Comparison of ENCODE assay signal across 8 cellular contexts in the genomic region with DNA sequence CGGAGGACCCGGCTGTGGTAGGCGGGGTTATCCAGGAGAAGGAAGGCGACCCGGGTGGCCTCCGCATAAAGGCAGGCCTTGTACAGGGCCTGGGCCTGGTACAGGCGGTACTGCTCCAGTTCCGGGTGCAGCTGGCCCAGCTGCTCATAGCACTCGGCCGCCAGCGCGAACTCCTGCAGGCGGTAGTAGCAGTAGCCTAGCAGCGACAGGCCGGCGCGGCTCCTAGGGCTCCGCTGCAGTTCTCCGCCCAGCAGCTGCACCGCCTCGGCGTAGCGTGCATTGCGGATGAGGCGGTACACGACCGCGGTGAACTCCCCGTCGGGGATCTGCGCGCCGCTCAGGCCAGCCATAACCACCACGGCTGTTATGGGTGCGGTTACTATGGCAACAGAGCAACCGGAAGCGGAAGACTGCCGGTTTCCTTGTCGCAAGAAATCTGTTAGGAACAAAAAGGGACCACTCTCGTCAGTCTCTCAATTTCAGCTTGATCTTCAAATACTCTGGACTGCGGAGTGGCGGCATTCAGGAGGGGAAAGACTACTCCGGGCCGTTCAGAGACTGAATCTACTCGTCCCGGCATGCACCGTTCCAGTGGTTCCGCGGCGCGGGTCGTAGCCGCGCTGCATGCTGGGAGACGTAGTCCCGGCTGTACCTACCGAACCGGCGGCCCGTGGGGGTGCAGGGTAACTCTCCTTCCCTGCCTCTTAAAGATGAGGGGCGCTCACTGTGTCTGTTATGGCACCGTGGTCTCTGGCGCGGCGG.
DNase-seq lines count a peak whose midpoint lies in the region; ATAC-seq and TF ChIP-seq lines count a peak whose summit lies in the region.

No MANE protein-coding gene starts in this region.

- peak overlapping the region; percentile 87 to 100 (median 98) for H3K27ac ChIP-seq in dorsolateral prefrontal cortex
- peak overlapping the region; percentile 72 to 96 (median 95) for H3K27ac ChIP-seq in right lobe of liver

- no peaks in the 10 kb centered on the region for H3K27me3 Mint-ChIP-seq in activated CD4-positive, alpha-beta memory T cell treated with anti-CD3 and anti-CD28 coated beads for 36 hours

- H3K36me3 ChIP-seq in right lobe of liver: no peaks in the 10 kb centered on the region

- CTCF ChIA-PET in activated CD4-positive, alpha-beta memory T cell treated with anti-CD3 and anti-CD28 coated beads for 36 hours (lab: Charles Lee): interaction anchor here (1.1 to 1.5 kb wide), 2 partner anchors 13 to 52 kb away, joined by 3 to 4 read pairs; no protein-coding TSS in a partner anchor

- WGBS in right lobe of liver (ENCODE audit: insufficient coverage, low coverage, low lambda C conversion rate, missing lambda C conversion rate): 0% methylated on average over 14 of the region's 65 CpGs

- peaks cover 4% of the 10 kb centered on the region for H3K36me3 Mint-ChIP-seq in activated CD4-positive, alpha-beta memory T cell treated with anti-CD3 and anti-CD28 coated beads for 36 hours

- no peaks in the 10 kb centered on the region for H3K9me3 ChIP-seq in right lobe of liver

- peak; percentile 96 for DNase-seq in CD1c-positive myeloid dendritic cell (ENCODE audit: extremely low spot score)
- DNase-seq in NCI-H748 treated with DMSO at 0.1 percent for 48 hours (lab: John Stamatoyannopoulos, UW): peak; percentile 80
- peak; percentile 93 for DNase-seq in activated CD4-positive, alpha-beta memory T cell treated with anti-CD3 and anti-CD28 coated beads for 36 hours
- DNase-seq in dorsolateral prefrontal cortex: peak; percentile 84 to 91 (median 87)
- DNase-seq in right lobe of liver: peak; percentile 88 to 90 (median 90)
- peak; percentile 86 for DNase-seq in stimulated activated CD4-positive, alpha-beta T cell treated with anti-CD3 and anti-CD28 coated beads, Interleukin-4, amount 100 ng/mL, for 1 hour

- TF ChIP-seq CTCF in dorsolateral prefrontal cortex (IDR thresholded peaks at IDR 0.05 in 54 of 56, conservative IDR thresholded peaks at IDR 0.05 in 2 of 56; ENCODE audit: low read depth in 1 of 56, partially characterized antibody in 56 of 56) (peak in 19 of 56 donors; percentile 11 to 59 (median 22)), right lobe of liver (IDR thresholded peaks at IDR 0.05) (peak in 1 of 4 donors; percentile 3)

- TF ChIP-seq POLR2A in right lobe of liver (IDR thresholded peaks at IDR 0.05): peak; percentile 26

- intact Hi-C loops in activated CD4-positive, alpha-beta memory T cell treated with anti-CD3 and anti-CD28 coated beads for 36 hours (cut with micrococcal nuclease): loop anchor here (1.0 to 10.0 kb wide), 6 partner anchors 66 to 970 kb away; a partner anchor contains a TSS
- intact Hi-C loops in dorsolateral prefrontal cortex (cut with DNase I): loop anchor here (2.0 to 5.0 kb wide), 3 partner anchors 45 to 66 kb away; a partner anchor contains a TSS
- intact Hi-C loops in right lobe of liver (cut with DNase I): no loop called here

- H3K27me3 ChIP-seq in dorsolateral prefrontal cortex: no peaks in the 10 kb centered on the region
- no peaks in the 10 kb centered on the region for H3K27me3 ChIP-seq in right lobe of liver

- H3K4me1 ChIP-seq in right lobe of liver: no peaks in the 10 kb centered on the region

- POLR2A ChIA-PET in activated CD4-positive, alpha-beta memory T cell treated with anti-CD3 and anti-CD28 coated beads for 36 hours (lab: Charles Lee): interaction anchor here (0.8 kb wide), 2 partner anchors 11 to 161 kb away, joined by 4 to 5 read pairs; no protein-coding TSS in a partner anchor

- peak; percentile 93 for ATAC-seq in GM19438 (IDR thresholded peaks at IDR 0.05; ENCODE audit: low read depth, unreplicated experiment)
- peak; percentile 85 for ATAC-seq in HG03565 (IDR thresholded peaks at IDR 0.05; ENCODE audit: unreplicated experiment)
- ATAC-seq in right lobe of liver: peak; percentile 95 to 97 (median 96)

- H3K4me3 ChIP-seq in dorsolateral prefrontal cortex: peak overlapping the region; percentile 51 to 99 (median 86)
- peak overlapping the region; percentile 64 to 92 (median 77) for H3K4me3 ChIP-seq in right lobe of liver

- peak overlapping the region; percentile 97 for H3K4me3 Mint-ChIP-seq in activated CD4-positive, alpha-beta memory T cell treated with anti-CD3 and anti-CD28 coated beads for 36 hours

- peak overlapping the region; percentile 100 for H3K27ac Mint-ChIP-seq in activated CD4-positive, alpha-beta memory T cell treated with anti-CD3 and anti-CD28 coated beads for 36 hours

- peaks cover 8% of the 10 kb centered on the region for H3K4me1 Mint-ChIP-seq in activated CD4-positive, alpha-beta memory T cell treated with anti-CD3 and anti-CD28 coated beads for 36 hours (ENCODE audit: low read depth)

- no peaks in the 10 kb centered on the region for H3K9me3 Mint-ChIP-seq in activated CD4-positive, alpha-beta memory T cell treated with anti-CD3 and anti-CD28 coated beads for 36 hours

Comparison
In these comparisons a context has a peak if more than half of its experiments do, and no peak if none do; other contexts are left out.
1. Peak in every context shown above with its lines: DNase-seq, ATAC-seq, H3K4me3 ChIP-seq and H3K27ac ChIP-seq.
2. intact Hi-C loops: an anchor here in activated CD4-positive, alpha-beta memory T cell treated with anti-CD3 and anti-CD28 coated beads for 36 hours (1.0 to 10.0 kb wide) and dorsolateral prefrontal cortex (2.0 to 5.0 kb wide); none called in right lobe of liver.